Comparison of ENCODE assay signal across 8 cellular contexts in genomic region chr2:196233033-196233807, GRCh38.
DNase-seq lines count a peak whose midpoint lies in the region; ATAC-seq, FAIRE-seq and TF ChIP-seq lines count a peak whose summit lies in the region.

No MANE protein-coding gene starts in this region.

- in situ Hi-C loops in astrocyte of the spinal cord (cut with HindIII; ENCODE audit: low sequenced_read_pairs), result no loop called here

- 0 out of 2 replicates have a peak overlapping the region, but pooled peaks have one; percentile 1 for H2AFZ ChIP-seq in Karpas-422 (ENCODE audit: low read length)

- H3K4me1 ChIP-seq in Karpas-422 (ENCODE audit: low read length) (peaks cover 56% of the 10 kb centered on the region), kidney (ENCODE audit: control insufficient read depth in 1 of 2, insufficient read depth in 1 of 2, low read depth in 1 of 2, low read length in 2 of 2) (peaks cover 0 to 2% of the 10 kb centered on the region in 2 donors)

- peak overlapping the region; percentile 53 for H3K4me2 ChIP-seq in Karpas-422 (ENCODE audit: low read depth, low read length, poor library complexity, severe bottlenecking)

- H3K9me3 ChIP-seq in Karpas-422 (ENCODE audit: low read length) (no peaks in the 10 kb centered on the region), kidney (ENCODE audit: control insufficient read depth in 1 of 2, low read length in 2 of 2) (no peaks in the 10 kb centered on the region)

- DNase-seq in BJ (ENCODE audit: low read depth), result peak; percentile 41
- peak; percentile 72 for DNase-seq in Karpas-422
- peak; percentile 92 for DNase-seq in astrocyte of the spinal cord (ENCODE audit: low read depth, low spot score)
- DNase-seq in lung microvascular endothelial cell (ENCODE audit: low read depth in 2 of 2), result peak; percentile 86 to 93
- no peak for DNase-seq in effector CD8-positive, alpha-beta T cell (lab: John Stamatoyannopoulos, UW)
- DNase-seq in kidney, result no peak

- H3K79me2 ChIP-seq in Karpas-422 (ENCODE audit: low read length), result no peaks in the 10 kb centered on the region

- H3K27me3 ChIP-seq in BJ (ENCODE audit: control insufficient read depth, insufficient read depth, low read length), result no peaks in the 10 kb centered on the region
- no peaks in the 10 kb centered on the region for H3K27me3 ChIP-seq in Karpas-422 (ENCODE audit: low read length)

- POLR2A ChIA-PET in BJ (lab: Charles Lee), result no interaction called here

- CTCF ChIA-PET in BJ (lab: Yijun Ruan, JAX), result interaction anchor here (0.6 to 1.6 kb wide), 3 partner anchors 16 to 43 kb away, joined by 3 to 4 read pairs (median 3); no protein-coding TSS in a partner anchor

- peak overlapping the region; percentile 95 for H3K27ac ChIP-seq in Karpas-422 (ENCODE audit: low read length)
- no peak overlapping the region for H3K27ac ChIP-seq in kidney (ENCODE audit: low read depth in 2 of 2, low read length in 2 of 2)

- H3K9me2 ChIP-seq in Karpas-422 (replicated peaks; ENCODE audit: insufficient read depth, low read length), result no peaks in the 10 kb centered on the region

- ATAC-seq in GM21360 (IDR thresholded peaks at IDR 0.05; ENCODE audit: unreplicated experiment) (peak; percentile 12), GM19023 (IDR thresholded peaks at IDR 0.05; ENCODE audit: unreplicated experiment) (no peak)

- H3K4me3 ChIP-seq in BJ (ENCODE audit: low read depth, low read length) (no peak overlapping the region), Karpas-422 (ENCODE audit: low read length) (peak overlapping the region; percentile 18), astrocyte of the spinal cord (ENCODE audit: low read depth, low read length) (no peak overlapping the region), kidney (ENCODE audit: low read length in 2 of 2) (no peak overlapping the region)

- FAIRE-seq in kidney (lab: Jason Lieb, UNC), result no peak

- peak overlapping the region; percentile 50 for H3K9ac ChIP-seq in Karpas-422 (ENCODE audit: low read length)
- no peak overlapping the region for H3K9ac ChIP-seq in kidney (ENCODE audit: low read length in 2 of 2)

- no peaks in the 10 kb centered on the region for H4K20me1 ChIP-seq in Karpas-422 (ENCODE audit: insufficient read depth, low read depth, low read length)

- intact Hi-C loops in kidney (cut with DNase I), result no loop called here

- H3K36me3 ChIP-seq in BJ (ENCODE audit: control insufficient read depth, insufficient read depth, low read length) (no peaks in the 10 kb centered on the region), Karpas-422 (ENCODE audit: insufficient read depth, low read length) (no peaks in the 10 kb centered on the region), kidney (ENCODE audit: control insufficient read depth in 1 of 2, insufficient read depth in 2 of 2, low read length in 2 of 2) (no peaks in the 10 kb centered on the region)

- TF ChIP-seq CTCF in BJ (IDR thresholded peaks at IDR 0.05; ENCODE audit: insufficient read depth, low read depth, low read length) (no peak), astrocyte of the spinal cord (IDR thresholded peaks at IDR 0.05; ENCODE audit: low read depth, low read length) (no peak), kidney (IDR thresholded peaks at IDR 0.05; ENCODE audit: borderline replicate concordance, extremely low read depth, insufficient read depth) (no peak)

Comparison
In these comparisons a context has a peak if more than half of its experiments do, and no peak if none do; other contexts are left out.
1. DNase-seq: peak in BJ (single experiment), Karpas-422 (single experiment), astrocyte of the spinal cord (single experiment) and lung microvascular endothelial cell (2 of 2); none in effector CD8-positive, alpha-beta T cell (single experiment) and kidney (single experiment).